ENCODE assay signal across 8 cellular contexts in the genomic region with DNA sequence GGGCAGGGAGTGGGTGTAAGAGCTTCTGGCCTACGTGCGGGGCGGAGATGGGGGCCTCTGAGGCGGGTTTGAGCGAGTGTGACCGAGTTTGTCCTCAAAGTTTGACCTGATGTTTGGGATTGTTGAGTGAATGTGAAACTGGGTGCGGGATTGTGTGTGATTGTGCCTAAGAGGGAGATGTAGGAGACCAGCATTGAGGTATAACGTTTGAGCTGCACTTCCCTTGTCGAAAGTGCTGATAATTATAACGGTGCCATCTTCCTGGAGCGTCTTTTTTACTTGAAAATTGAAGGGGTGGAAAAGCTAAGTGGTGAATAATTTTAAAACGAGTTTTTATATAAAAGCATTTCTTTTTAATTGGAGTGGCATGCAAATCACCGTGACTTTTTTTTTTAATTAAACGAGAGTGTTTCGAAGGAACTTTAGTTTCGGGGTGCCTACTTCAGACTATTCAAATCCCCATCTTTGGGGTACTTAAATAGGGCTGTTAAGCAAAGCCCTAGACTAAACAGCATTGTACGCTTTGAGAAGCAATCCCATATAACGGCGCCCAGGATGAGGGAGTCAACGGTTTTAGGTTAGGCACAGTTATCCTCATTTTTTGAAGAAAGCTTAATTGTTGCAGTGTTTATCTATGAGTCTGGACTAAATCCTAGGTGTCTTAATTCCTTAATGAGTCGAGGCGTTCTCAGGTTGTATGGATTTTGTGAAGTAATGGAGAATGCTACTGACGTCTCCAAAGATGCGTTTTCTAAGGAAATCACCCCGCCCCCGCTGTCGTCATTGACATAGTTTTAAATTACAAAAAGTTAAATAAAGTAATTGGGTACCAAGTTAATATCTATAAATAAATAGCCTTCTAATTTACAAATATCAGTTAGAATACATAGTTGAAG. TPM values are rescaled to one million over a fixed set of nuclear protein-coding genes. Genes with fewer than 3 reads are reported as not detected.
A peak's percentile ranks its signal among the peaks of the same experiment; 100 is the strongest.
DNase-seq lines count a peak whose midpoint lies in the region; ATAC-seq, FAIRE-seq and TF ChIP-seq lines count a peak whose summit lies in the region.

No MANE protein-coding gene starts in this region.

- H3K9me3 Mint-ChIP-seq in astrocyte (ENCODE audit: unreplicated experiment): peaks cover 1% of the 10 kb centered on the region

- H3K27ac ChIP-seq in astrocyte (ENCODE audit: low read depth, low read length) (peak overlapping the region; percentile 97), temporal lobe (ENCODE audit: low read depth, low read length) (peak overlapping the region; percentile 95)

- peak overlapping the region; percentile 65 for H2AFZ ChIP-seq in astrocyte (ENCODE audit: low read depth, low read length)

- H3K36me3 Mint-ChIP-seq in astrocyte (ENCODE audit: low read depth, unreplicated experiment): peaks cover 15% of the 10 kb centered on the region

- H3K79me2 ChIP-seq in astrocyte (ENCODE audit: insufficient read depth, low read length): peaks cover 73% of the 10 kb centered on the region

- H3K4me2 ChIP-seq in astrocyte (ENCODE audit: low read length): peak overlapping the region; percentile 100

- H3K27me3 Mint-ChIP-seq in astrocyte (ENCODE audit: low read depth, unreplicated experiment): no peaks in the 10 kb centered on the region

- peaks cover 13% of the 10 kb centered on the region for H3K4me1 Mint-ChIP-seq in astrocyte (ENCODE audit: low read depth, unreplicated experiment)

- H3K27me3 ChIP-seq in astrocyte (ENCODE audit: insufficient read depth, low read length): no peaks in the 10 kb centered on the region

- TF ChIP-seq CTCF in astrocyte (IDR thresholded peaks at IDR 0.05; ENCODE audit: insufficient read depth, low read depth, low read length): no peak

- H4K20me1 ChIP-seq in astrocyte (ENCODE audit: insufficient read depth, low read length): peaks cover 31% of the 10 kb centered on the region

- peak overlapping the region; percentile 99 for H3K9ac ChIP-seq in astrocyte (ENCODE audit: low read length)

- DNase-seq in stimulated activated naive CD4-positive, alpha-beta T cell treated with Interleukin-2 at 50 U/mL for 16 hours (lab: John Stamatoyannopoulos, UW): peak; percentile 2
- no peak for DNase-seq in stimulated activated naive CD4-positive, alpha-beta T cell (lab: John Stamatoyannopoulos, UW)
- DNase-seq in NCI-H2029 (lab: John Stamatoyannopoulos, UW) (peak; percentile 5), astrocyte (ENCODE audit: low read depth) (peak; percentile 51), kidney tubule cell (ENCODE audit: low spot score) (peak; percentile 9), NCI-H187 treated with DMSO at 0.1 percent for 48 hours (lab: John Stamatoyannopoulos, UW) (no peak)

- ATAC-seq in HG02981 (IDR thresholded peaks at IDR 0.05; ENCODE audit: unreplicated experiment): no peak

- no peak for FAIRE-seq in astrocyte (lab: Jason Lieb, UNC)

- peaks cover 5% of the 10 kb centered on the region for H3K36me3 ChIP-seq in astrocyte (ENCODE audit: insufficient read depth, low read length)

- no peak overlapping the region for H3K4me3 Mint-ChIP-seq in astrocyte (ENCODE audit: unreplicated experiment)

- H3K4me1 ChIP-seq in astrocyte (ENCODE audit: insufficient read depth, low read length): peaks cover 6% of the 10 kb centered on the region

- peak overlapping the region; percentile 85 for H3K27ac Mint-ChIP-seq in astrocyte (ENCODE audit: unreplicated experiment)

- H3K9me3 ChIP-seq in astrocyte (ENCODE audit: insufficient read depth, low read depth, low read length): no peaks in the 10 kb centered on the region

- peak overlapping the region; percentile 99 for H3K4me3 ChIP-seq in astrocyte (ENCODE audit: insufficient read depth, low read depth, low read length)

RNA-seq across cellular contexts. Expression of a gene that starts 0.6 kb away (rescaled TPM):
- total RNA-seq in astrocyte: 80.7 and 82.7 TPM in 2 replicates
- total RNA-seq in temporal lobe: 87.8 TPM

RNA-seq across cellular contexts. Expression of a gene that starts 1.1 kb away (rescaled TPM):
- total RNA-seq in astrocyte (6.3 and 6.5 TPM in 2 replicates), temporal lobe (18.4 TPM)

Comparison
In these comparisons a context has a peak if more than half of its experiments do, and no peak if none do; other contexts are left out.
1. DNase-seq: peak in stimulated activated naive CD4-positive, alpha-beta T cell treated with Interleukin-2 at 50 U/mL for 16 hours (single experiment), NCI-H2029 (single experiment), astrocyte (single experiment) and kidney tubule cell (single experiment); none in stimulated activated naive CD4-positive, alpha-beta T cell (0 of 6) and NCI-H187 treated with DMSO at 0.1 percent for 48 hours (single experiment).